Comparison of ENCODE assay signal across 9 cellular contexts in the genomic region with DNA sequence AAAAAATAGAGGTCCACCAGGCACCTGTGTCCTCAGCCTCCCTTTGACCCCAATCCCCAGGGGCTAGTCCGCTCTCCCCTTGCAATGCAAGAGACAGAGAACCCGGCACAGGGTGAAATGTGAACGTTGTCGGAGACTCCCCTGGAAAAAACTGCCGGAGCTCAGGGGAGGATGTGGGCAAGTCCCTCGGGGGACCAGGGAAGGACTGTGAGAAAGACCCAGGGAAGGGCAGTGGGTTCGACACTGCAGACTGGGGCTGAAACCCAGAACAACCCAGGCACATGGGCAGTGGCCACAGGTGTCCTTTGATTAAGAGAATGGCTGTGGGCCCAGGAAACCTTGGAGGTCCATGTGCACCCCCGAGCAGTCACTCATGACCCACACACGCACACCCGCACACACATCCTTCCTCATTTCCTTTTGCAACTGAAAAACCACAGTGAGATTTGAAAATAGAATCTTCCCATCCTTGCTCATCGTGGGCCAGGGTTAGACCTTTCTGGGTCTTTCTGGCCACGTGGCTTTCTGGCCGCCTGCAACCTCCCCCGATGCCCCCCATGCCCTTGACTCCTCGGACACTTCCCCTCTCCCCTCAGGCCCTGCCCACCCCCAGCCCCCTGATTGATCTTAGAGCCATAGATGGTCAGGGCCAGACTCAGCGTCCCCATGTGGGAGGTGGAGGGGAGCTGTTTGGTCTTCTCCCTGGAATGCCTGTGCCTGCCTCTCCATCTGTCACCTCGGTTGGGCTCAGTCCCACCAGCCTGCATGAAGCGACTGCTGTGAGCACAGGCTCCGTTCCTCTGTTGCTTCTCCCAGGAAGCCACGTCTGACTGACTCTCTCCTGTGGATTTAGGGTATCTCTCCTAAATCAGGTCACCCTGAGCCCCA. TPM values are rescaled to one million over a fixed set of nuclear protein-coding genes. Genes with fewer than 3 reads are reported as not detected.
DNase-seq lines count a peak whose midpoint lies in the region; ATAC-seq and TF ChIP-seq lines count a peak whose summit lies in the region.
"Had no signal": no experiment of that assay in that cellular context is flagged by ENCODE, and none has a peak within 500 bp of the region (broad histone marks: within the 10 kb centered on the region; RNA-seq: fewer than 3 reads in every experiment).

No MANE protein-coding gene starts in this region.

- intact Hi-C loops in activated T-helper 1 cell treated with anti-CD3 and anti-CD28 coated beads, Interleukin-12 subunit alpha, Interleukin-12 subunit beta, Interleukin-2, Interleukin-4 antibody, amounts not matched to agents 30 ng/mL and 10 ng/mL and 1 ng/mL, durations not matched to agents 14 hours and 24 hours and 36 hours (cut with micrococcal nuclease): no loop called here

- peak; percentile 50 for TF ChIP-seq POLR2A in GM19193 (IDR thresholded peaks at IDR 0.05; ENCODE audit: extremely low read depth, insufficient read depth, insufficient read length)

- DNase-seq in Ammon's horn (ENCODE audit: low spot score): peak; percentile 50
- DNase-seq in activated T-helper 1 cell treated with anti-CD3 and anti-CD28 coated beads, Interleukin-12 subunit alpha, Interleukin-12 subunit beta, Interleukin-2, Interleukin-4 antibody, amounts not matched to agents 30 ng/mL and 10 ng/mL and 1 ng/mL, durations not matched to agents 14 hours and 24 hours and 36 hours (ENCODE audit: low spot score): peak; percentile 11
- DNase-seq in NCI-H1417 treated with DMSO at 0.1 percent for 48 hours (lab: John Stamatoyannopoulos, UW): no peak
- DNase-seq in stimulated activated CD4-positive, alpha-beta T cell treated with anti-CD3 and anti-CD28 coated beads, Interleukin-15, amount 100 ng/mL, for 24 hours: no peak
- DNase-seq in NCI-H146 (lab: John Stamatoyannopoulos, UW): no peak
- DNase-seq: psoas muscle had no signal

- peak; percentile 44 for ATAC-seq in HG03565 (IDR thresholded peaks at IDR 0.05; ENCODE audit: unreplicated experiment)
- ATAC-seq in GM19452 (IDR thresholded peaks at IDR 0.05; ENCODE audit: unreplicated experiment): no peak
- ATAC-seq: psoas muscle had no signal

- H3K36me3 Mint-ChIP-seq in activated T-helper 1 cell treated with anti-CD3 and anti-CD28 coated beads, Interleukin-12 subunit alpha, Interleukin-12 subunit beta, Interleukin-2, Interleukin-4 antibody, amounts not matched to agents 30 ng/mL and 10 ng/mL and 1 ng/mL, durations not matched to agents 14 hours and 24 hours and 36 hours (ENCODE audit: low read depth): peaks cover 6% of the 10 kb centered on the region

- H3K27ac Mint-ChIP-seq in activated T-helper 1 cell treated with anti-CD3 and anti-CD28 coated beads, Interleukin-12 subunit alpha, Interleukin-12 subunit beta, Interleukin-2, Interleukin-4 antibody, amounts not matched to agents 30 ng/mL and 10 ng/mL and 1 ng/mL, durations not matched to agents 14 hours and 24 hours and 36 hours: peak overlapping the region; percentile 70

- H3K4me1 Mint-ChIP-seq in activated T-helper 1 cell treated with anti-CD3 and anti-CD28 coated beads, Interleukin-12 subunit alpha, Interleukin-12 subunit beta, Interleukin-2, Interleukin-4 antibody, amounts not matched to agents 30 ng/mL and 10 ng/mL and 1 ng/mL, durations not matched to agents 14 hours and 24 hours and 36 hours (ENCODE audit: low read depth): peaks cover 11% of the 10 kb centered on the region

- no peaks in the 10 kb centered on the region for H3K27me3 Mint-ChIP-seq in activated T-helper 1 cell treated with anti-CD3 and anti-CD28 coated beads, Interleukin-12 subunit alpha, Interleukin-12 subunit beta, Interleukin-2, Interleukin-4 antibody, amounts not matched to agents 30 ng/mL and 10 ng/mL and 1 ng/mL, durations not matched to agents 14 hours and 24 hours and 36 hours (ENCODE audit: insufficient read depth)

- peak overlapping the region; percentile 24 for H3K4me3 Mint-ChIP-seq in activated T-helper 1 cell treated with anti-CD3 and anti-CD28 coated beads, Interleukin-12 subunit alpha, Interleukin-12 subunit beta, Interleukin-2, Interleukin-4 antibody, amounts not matched to agents 30 ng/mL and 10 ng/mL and 1 ng/mL, durations not matched to agents 14 hours and 24 hours and 36 hours

- no peaks in the 10 kb centered on the region for H3K9me3 Mint-ChIP-seq in activated T-helper 1 cell treated with anti-CD3 and anti-CD28 coated beads, Interleukin-12 subunit alpha, Interleukin-12 subunit beta, Interleukin-2, Interleukin-4 antibody, amounts not matched to agents 30 ng/mL and 10 ng/mL and 1 ng/mL, durations not matched to agents 14 hours and 24 hours and 36 hours

RNA-seq across cellular contexts. Expression of a gene that starts 7.9 kb away (rescaled TPM):
- 15.5 and 18.3 TPM in 2 replicates for total RNA-seq in activated T-helper 1 cell treated with anti-CD3 and anti-CD28 coated beads, Interleukin-12 subunit alpha, Interleukin-12 subunit beta, Interleukin-2, Interleukin-4 antibody, amounts not matched to agents 30 ng/mL and 10 ng/mL and 1 ng/mL, durations not matched to agents 14 hours and 24 hours and 36 hours

RNA-seq across cellular contexts. Expression of a gene that starts 36.5 kb away (rescaled TPM):
- total RNA-seq in activated T-helper 1 cell treated with anti-CD3 and anti-CD28 coated beads, Interleukin-12 subunit alpha, Interleukin-12 subunit beta, Interleukin-2, Interleukin-4 antibody, amounts not matched to agents 30 ng/mL and 10 ng/mL and 1 ng/mL, durations not matched to agents 14 hours and 24 hours and 36 hours: 87.3 and 89.1 TPM in 2 replicates

RNA-seq across cellular contexts. Expression of a gene that starts 43.5 kb away (rescaled TPM):
- total RNA-seq in activated T-helper 1 cell treated with anti-CD3 and anti-CD28 coated beads, Interleukin-12 subunit alpha, Interleukin-12 subunit beta, Interleukin-2, Interleukin-4 antibody, amounts not matched to agents 30 ng/mL and 10 ng/mL and 1 ng/mL, durations not matched to agents 14 hours and 24 hours and 36 hours: 343 and 355 TPM in 2 replicates

Comparison
In these comparisons a context has a peak if more than half of its experiments do, and no peak if none do; other contexts are left out.
1. DNase-seq: peak in Ammon's horn (single experiment) and activated T-helper 1 cell treated with anti-CD3 and anti-CD28 coated beads, Interleukin-12 subunit alpha, Interleukin-12 subunit beta, Interleukin-2, Interleukin-4 antibody, amounts not matched to agents 30 ng/mL and 10 ng/mL and 1 ng/mL, durations not matched to agents 14 hours and 24 hours and 36 hours (single experiment); none in NCI-H1417 treated with DMSO at 0.1 percent for 48 hours (single experiment), stimulated activated CD4-positive, alpha-beta T cell treated with anti-CD3 and anti-CD28 coated beads, Interleukin-15, amount 100 ng/mL, for 24 hours (single experiment) and NCI-H146 (single experiment).